ENCODE assay signal across 16 cellular contexts in the genomic region with DNA sequence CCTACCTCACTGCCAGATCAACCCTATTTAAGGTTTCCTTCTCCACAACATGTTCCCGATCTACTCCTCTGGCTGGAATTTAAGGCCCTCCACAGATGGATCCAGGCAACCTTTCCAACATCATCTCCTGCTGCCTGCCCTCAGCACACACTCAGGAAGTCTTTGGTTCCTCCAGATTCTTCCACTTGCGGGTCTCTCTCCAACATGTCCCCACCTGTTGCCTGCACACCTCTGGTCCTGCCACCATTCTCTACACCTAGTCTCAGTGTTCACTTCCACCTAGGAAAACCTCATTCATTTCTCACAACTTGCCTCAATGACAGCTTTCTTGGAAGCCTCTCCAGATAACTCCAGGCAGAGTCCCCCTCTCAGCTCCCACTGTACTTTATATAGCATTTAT.
DNase-seq lines count a peak whose midpoint lies in the region; ATAC-seq, FAIRE-seq and TF ChIP-seq lines count a peak whose summit lies in the region.
"Had no signal": no experiment of that assay in that cellular context is flagged by ENCODE, and none has a peak within 500 bp of the region (broad histone marks: within the 10 kb centered on the region; RNA-seq: fewer than 3 reads in every experiment).

No MANE protein-coding gene starts in this region.

- intact Hi-C loops in activated T-helper 1 cell treated with anti-CD3 and anti-CD28 coated beads, Interleukin-12 subunit alpha, Interleukin-12 subunit beta, Interleukin-2, Interleukin-4 antibody, amounts not matched to agents 30 ng/mL and 10 ng/mL and 1 ng/mL, durations not matched to agents 14 hours and 24 hours and 36 hours (cut with micrococcal nuclease) = no loop called here

- peak overlapping the region in 1 of 3 experiments; percentile 41; a peak in 2 of 7 replicates for H3K27ac Mint-ChIP-seq in H9
- no peak overlapping the region for H3K27ac Mint-ChIP-seq in activated T-helper 1 cell treated with anti-CD3 and anti-CD28 coated beads, Interleukin-12 subunit alpha, Interleukin-12 subunit beta, Interleukin-2, Interleukin-4 antibody, amounts not matched to agents 30 ng/mL and 10 ng/mL and 1 ng/mL, durations not matched to agents 14 hours and 24 hours and 36 hours
- H3K27ac Mint-ChIP-seq: IgD-negative memory B cell had no signal

- H2AFZ ChIP-seq in H9 (ENCODE audit: low read length) (no peak overlapping the region), H1 (ENCODE audit: low read length) (no peak overlapping the region), smooth muscle cell (ENCODE audit: low read depth) (no peak overlapping the region)

- DNase-seq in H9 = no peak
- DNase-seq in H1 (ENCODE audit: low read depth in 1 of 2, low spot score in 2 of 2) = no peak
- DNase-seq in islet precursor cell = peak; percentile 22
- no peak for DNase-seq in smooth muscle cell (lab: John Stamatoyannopoulos, UW; ENCODE audit: unreplicated experiment)
- DNase-seq in activated T-helper 1 cell treated with anti-CD3 and anti-CD28 coated beads, Interleukin-12 subunit alpha, Interleukin-12 subunit beta, Interleukin-2, Interleukin-4 antibody, amounts not matched to agents 30 ng/mL and 10 ng/mL and 1 ng/mL, durations not matched to agents 14 hours and 24 hours and 36 hours (ENCODE audit: low spot score) = no peak
- DNase-seq: Caco-2; CD8-positive, alpha-beta memory T cell; DMS53; GF-D8 had no signal

- H3K23ac ChIP-seq in H9 (ENCODE audit: insufficient read length, low read depth, low read length) (no peak overlapping the region), H1 (ENCODE audit: insufficient read length) (no peak overlapping the region)

- H4K5ac ChIP-seq in H9 (ENCODE audit: insufficient read length, low read depth, low read length) (no peak overlapping the region), H1 (ENCODE audit: insufficient read length, low read depth, low read length) (peak overlapping the region; percentile 19)

- no peak for ATAC-seq in HG02642 (IDR thresholded peaks at IDR 0.05; ENCODE audit: poor library complexity, unreplicated experiment)
- ATAC-seq: A549, HCT116 had no signal

- no peak overlapping the region for H3K56ac ChIP-seq in H9 (ENCODE audit: insufficient read length, low read depth, low read length)
- H3K56ac ChIP-seq in H1 (replicated peaks; ENCODE audit: insufficient read length, low read depth, low read length) = no peak overlapping the region

- WGBS in H9 (ENCODE audit: extremely low coverage, insufficient read length, low lambda C conversion rate) = no CpG with 5 or more reads among the region's 2 CpGs
- 81% methylated on average over 2 of the region's 2 CpGs; no CpG with 5 or more reads in 1 of the 2 experiments for WGBS in H1 (ENCODE audit: extremely low coverage in 1 of 2, insufficient coverage in 1 of 2, insufficient read length in 1 of 2, insufficient replicate concordance in 2 of 2, low coverage in 1 of 2, low lambda C conversion rate in 2 of 2, missing lambda C conversion rate in 1 of 2), 2 experiments
- WGBS in smooth muscle cell (ENCODE audit: low lambda C conversion rate) = 84% methylated on average over 2 of the region's 2 CpGs

- H3F3A ChIP-seq in smooth muscle cell (ENCODE audit: low read depth) = no peaks in the 10 kb centered on the region

- no peaks in the 10 kb centered on the region for H3K23me2 ChIP-seq in H9 (ENCODE audit: insufficient read length, low read depth, low read length, poor library complexity, severe bottlenecking)
- no peaks in the 10 kb centered on the region for H3K23me2 ChIP-seq in H1 (ENCODE audit: low read depth, low read length)

- no peak overlapping the region for H3K4me3 ChIP-seq in HUES6 (ENCODE audit: low read depth, low read length)
- H3K4me3 ChIP-seq in H1 (ENCODE audit: extremely low read depth in 1 of 4, insufficient read depth in 2 of 4, low read depth in 3 of 4, low read length in 4 of 4) = no peak overlapping the region
- H3K4me3 ChIP-seq in smooth muscle cell = no peak overlapping the region
- H3K4me3 ChIP-seq: A549, BLaER1 had no signal

- no peak overlapping the region for H3K4me3 Mint-ChIP-seq in H9
- no peak overlapping the region for H3K4me3 Mint-ChIP-seq in activated T-helper 1 cell treated with anti-CD3 and anti-CD28 coated beads, Interleukin-12 subunit alpha, Interleukin-12 subunit beta, Interleukin-2, Interleukin-4 antibody, amounts not matched to agents 30 ng/mL and 10 ng/mL and 1 ng/mL, durations not matched to agents 14 hours and 24 hours and 36 hours
- H3K4me3 Mint-ChIP-seq: CD8-positive, alpha-beta memory T cell; IgD-negative memory B cell had no signal

- H2AK5ac ChIP-seq in H9 (ENCODE audit: insufficient read length, low read length) (no peak overlapping the region), H1 (ENCODE audit: low read depth, low read length) (no peak overlapping the region; the same call in 1 of the 2 replicates)

- no peaks in the 10 kb centered on the region for H3K36me3 ChIP-seq in HUES6 (ENCODE audit: control insufficient read depth, insufficient read depth, low read length)
- H3K36me3 ChIP-seq in H1 (ENCODE audit: control insufficient read depth in 2 of 4, insufficient read depth in 4 of 4, low read length in 3 of 4) = no peaks in the 10 kb centered on the region
- H3K36me3 ChIP-seq in smooth muscle cell (ENCODE audit: low read depth) = no peaks in the 10 kb centered on the region
- H3K36me3 ChIP-seq: BLaER1 had no signal

- CTCF ChIA-PET in H1 (lab: Charles Lee; ENCODE audit: partially characterized antibody) = interaction anchor here (1.1 kb wide), 1 partner anchor 79 kb away, joined by 3 read pairs; no protein-coding TSS in a partner anchor

- no peak overlapping the region for H2BK15ac ChIP-seq in H9 (ENCODE audit: low read depth, low read length)
- H2BK15ac ChIP-seq in H1 (ENCODE audit: low read length) = no peak overlapping the region

- H4K91ac ChIP-seq in H9 (ENCODE audit: insufficient read length, low read depth, low read length) (no peak overlapping the region), H1 (replicated peaks; ENCODE audit: insufficient read length, low read length) (peak overlapping the region; percentile 73)

- H3K18ac ChIP-seq in H9 (ENCODE audit: insufficient read length, low read depth, low read length) (no peak overlapping the region), H1 (ENCODE audit: extremely low read depth, low read length) (peak overlapping the region; percentile 78)

- H4K20me1 ChIP-seq in H9 (ENCODE audit: control insufficient read depth, insufficient read depth, insufficient read length) = no peaks in the 10 kb centered on the region
- H4K20me1 ChIP-seq in H1 (replicated peaks in 1 of 2; ENCODE audit: control insufficient read depth in 1 of 2, insufficient read depth in 2 of 2, low read length in 2 of 2) = no peaks in the 10 kb centered on the region
- no peaks in the 10 kb centered on the region for H4K20me1 ChIP-seq in smooth muscle cell (ENCODE audit: low read depth)
- H4K20me1 ChIP-seq: BLaER1 had no signal

- peaks cover 72% of the 10 kb centered on the region in 2 experiments for H3K9me3 Mint-ChIP-seq in H9
- no peaks in the 10 kb centered on the region for H3K9me3 Mint-ChIP-seq in activated T-helper 1 cell treated with anti-CD3 and anti-CD28 coated beads, Interleukin-12 subunit alpha, Interleukin-12 subunit beta, Interleukin-2, Interleukin-4 antibody, amounts not matched to agents 30 ng/mL and 10 ng/mL and 1 ng/mL, durations not matched to agents 14 hours and 24 hours and 36 hours
- H3K9me3 Mint-ChIP-seq: CD8-positive, alpha-beta memory T cell had no signal

- FAIRE-seq in H1 (lab: Jason Lieb, UNC) = no peak
- FAIRE-seq: GM19239 had no signal

- peaks cover 6 to 11% (median 7%) of the 10 kb centered on the region in 3 experiments; a peak in 6 of 7 replicates for H3K36me3 Mint-ChIP-seq in H9 (ENCODE audit: insufficient read depth in 1 of 3, low read depth in 3 of 3)
- no peaks in the 10 kb centered on the region for H3K36me3 Mint-ChIP-seq in activated T-helper 1 cell treated with anti-CD3 and anti-CD28 coated beads, Interleukin-12 subunit alpha, Interleukin-12 subunit beta, Interleukin-2, Interleukin-4 antibody, amounts not matched to agents 30 ng/mL and 10 ng/mL and 1 ng/mL, durations not matched to agents 14 hours and 24 hours and 36 hours (ENCODE audit: low read depth)
- H3K36me3 Mint-ChIP-seq: CD8-positive, alpha-beta memory T cell; IgD-negative memory B cell had no signal

- H3K9ac ChIP-seq in H9 (ENCODE audit: extremely low read depth, insufficient read length, low read length) = no peak overlapping the region
- H3K9ac ChIP-seq in HUES6 (ENCODE audit: low read length) = no peak overlapping the region
- H3K9ac ChIP-seq in H1 (replicated peaks in 1 of 4; ENCODE audit: extremely low read depth in 1 of 4, low read depth in 3 of 4, low read length in 3 of 4) = no peak overlapping the region
- no peak overlapping the region for H3K9ac ChIP-seq in smooth muscle cell (ENCODE audit: low read depth)
- H3K9ac ChIP-seq: BLaER1 had no signal

- TF ChIP-seq CTCF in H9 (conservative IDR thresholded peaks at IDR 0.05) = no peak
- no peak for TF ChIP-seq CTCF in H1 (IDR thresholded peaks at IDR 0.05; ENCODE audit: control extremely low read depth in 1 of 3, insufficient read depth in 1 of 3, low read depth in 1 of 3, low read length in 3 of 3)
- no peak for TF ChIP-seq CTCF in smooth muscle cell (IDR thresholded peaks at IDR 0.05; ENCODE audit: borderline replicate concordance, insufficient read depth, poor library complexity, severe bottlenecking)

- H2BK20ac ChIP-seq in H9 (ENCODE audit: low read depth, low read length, poor library complexity, severe bottlenecking) = no peak overlapping the region
- 0 out of 2 replicates have a peak overlapping the region, but pooled peaks have one; percentile 48 for H2BK20ac ChIP-seq in H1 (ENCODE audit: low read length)

- H2BK5ac ChIP-seq in H9 (ENCODE audit: insufficient read length, low read length) (no peak overlapping the region), H1 (ENCODE audit: low read depth, low read length) (peak overlapping the region; percentile 66; the same call in 1 of the 2 replicates)

- H3K4me1 Mint-ChIP-seq in H9 = peaks cover 45 to 55% of the 10 kb centered on the region in 2 experiments
- H3K4me1 Mint-ChIP-seq in activated T-helper 1 cell treated with anti-CD3 and anti-CD28 coated beads, Interleukin-12 subunit alpha, Interleukin-12 subunit beta, Interleukin-2, Interleukin-4 antibody, amounts not matched to agents 30 ng/mL and 10 ng/mL and 1 ng/mL, durations not matched to agents 14 hours and 24 hours and 36 hours (ENCODE audit: low read depth) = no peaks in the 10 kb centered on the region
- H3K4me1 Mint-ChIP-seq: IgD-negative memory B cell had no signal

- H3K14ac ChIP-seq in H9 (ENCODE audit: insufficient read depth, low read length) (no peak overlapping the region), H1 (ENCODE audit: insufficient read length) (no peak overlapping the region)

- TF ChIP-seq EP300 in H1 (IDR thresholded peaks at IDR 0.05; ENCODE audit: borderline replicate concordance in 1 of 2, low read depth in 2 of 2, low read length in 2 of 2) = no peak

- H3K27me3 ChIP-seq in H9 (ENCODE audit: insufficient read depth, low read length) (no peaks in the 10 kb centered on the region), HUES6 (ENCODE audit: control insufficient read depth, insufficient read depth, low read length) (no peaks in the 10 kb centered on the region), H1 (replicated peaks in 1 of 4; ENCODE audit: control insufficient read depth in 3 of 4, extremely low read depth in 1 of 4, insufficient read depth in 3 of 4, low read length in 3 of 4) (no peaks in the 10 kb centered on the region), smooth muscle cell (ENCODE audit: low read depth) (no peaks in the 10 kb centered on the region)

- H3K4me2 ChIP-seq in H9 (ENCODE audit: insufficient read depth, insufficient read length, low read length) = no peak overlapping the region
- no peak overlapping the region; a peak in 1 of 4 replicates for H3K4me2 ChIP-seq in H1 (ENCODE audit: insufficient read depth in 1 of 2, low read depth in 2 of 2, low read length in 2 of 2)
- H3K4me2 ChIP-seq in smooth muscle cell = no peak overlapping the region
- H3K4me2 ChIP-seq: A549, BLaER1 had no signal

- H3K79me2 ChIP-seq in H9 (ENCODE audit: insufficient read depth, low read length) = no peaks in the 10 kb centered on the region
- no peaks in the 10 kb centered on the region for H3K79me2 ChIP-seq in H1 (ENCODE audit: control insufficient read depth in 1 of 2, insufficient read depth in 2 of 2, low read length in 2 of 2)
- no peaks in the 10 kb centered on the region for H3K79me2 ChIP-seq in smooth muscle cell (ENCODE audit: low read depth)

- no peak for TF ChIP-seq RAD21 in H1 (IDR thresholded peaks at IDR 0.05 in 1 of 2, conservative IDR thresholded peaks at IDR 0.05 in 1 of 2; ENCODE audit: low read depth in 2 of 2, low read length in 2 of 2)

- H4K8ac ChIP-seq in H9 (replicated peaks; ENCODE audit: insufficient read length, low read depth, low read length) (no peak overlapping the region), H1 (ENCODE audit: extremely low read depth, insufficient read depth, low read length) (no peak overlapping the region)

- H3T11ph ChIP-seq in H9 (ENCODE audit: low read length) = no peak overlapping the region

- H3K79me1 ChIP-seq in H9 (ENCODE audit: insufficient read depth, low read depth, low read length, poor library complexity, severe bottlenecking) (no peaks in the 10 kb centered on the region), H1 (ENCODE audit: low read depth, low read length) (no peaks in the 10 kb centered on the region)

- peak overlapping the region; percentile 90 for H3K27ac ChIP-seq in H9 (ENCODE audit: insufficient read length, low read depth, low read length)
- H3K27ac ChIP-seq in HUES6 (ENCODE audit: low read depth, low read length) = peak overlapping the region; percentile 71; the same call in 1 of the 2 replicates
- no peak overlapping the region for H3K27ac ChIP-seq in H1 (ENCODE audit: low read depth, low read length)
- no peak overlapping the region for H3K27ac ChIP-seq in smooth muscle cell (ENCODE audit: low read depth)
- H3K27ac ChIP-seq: A549, BLaER1 had no signal

- H3K27me3 Mint-ChIP-seq in H9 (ENCODE audit: low read depth) = peaks cover 2% of the 10 kb centered on the region; the same call in 1 of the 2 replicates
- H3K27me3 Mint-ChIP-seq in activated T-helper 1 cell treated with anti-CD3 and anti-CD28 coated beads, Interleukin-12 subunit alpha, Interleukin-12 subunit beta, Interleukin-2, Interleukin-4 antibody, amounts not matched to agents 30 ng/mL and 10 ng/mL and 1 ng/mL, durations not matched to agents 14 hours and 24 hours and 36 hours (ENCODE audit: insufficient read depth) = peaks cover 27% of the 10 kb centered on the region

- H3K4me1 ChIP-seq in H9 (ENCODE audit: insufficient read depth, low read length) (peaks cover 9% of the 10 kb centered on the region; the same call in 1 of the 2 replicates), HUES6 (ENCODE audit: control insufficient read depth, insufficient read depth, low read length) (peaks cover 48% of the 10 kb centered on the region), H1 (replicated peaks in 1 of 4; ENCODE audit: control insufficient read depth in 3 of 4, insufficient read depth in 4 of 4, low read length in 3 of 4) (peaks cover 2 to 19% (median 15%) of the 10 kb centered on the region in 4 experiments), smooth muscle cell (ENCODE audit: low read depth) (no peaks in the 10 kb centered on the region)
- H3K4me1 ChIP-seq: A549, BLaER1, Caco-2 had no signal

- no peak for TF ChIP-seq POLR2A in H1 (IDR thresholded peaks at IDR 0.05; ENCODE audit: control extremely low read depth in 1 of 2, low read depth in 2 of 2, low read length in 2 of 2)

- H3K9me3 ChIP-seq in H9 (ENCODE audit: control insufficient read depth, low read depth, low read length) = peaks cover 43% of the 10 kb centered on the region
- H3K9me3 ChIP-seq in HUES6 (ENCODE audit: control insufficient read depth, insufficient read depth, low read depth, low read length) = no peaks in the 10 kb centered on the region; the same call in 1 of the 2 replicates
- no peaks in the 10 kb centered on the region for H3K9me3 ChIP-seq in H1 (ENCODE audit: insufficient read depth in 2 of 2, low read depth in 1 of 2, low read length in 1 of 2)
- H3K9me3 ChIP-seq in smooth muscle cell (replicated peaks; ENCODE audit: low read depth) = peaks cover 5% of the 10 kb centered on the region
- H3K9me3 ChIP-seq: A549, Caco-2 had no signal

- POLR2A ChIA-PET in H1 (lab: Charles Lee; ENCODE audit: partially characterized antibody) = no interaction called here

- H2BK120ac ChIP-seq in H9 (ENCODE audit: low read depth, low read length, poor library complexity, severe bottlenecking) (no peak overlapping the region), H1 (replicated peaks; ENCODE audit: low read depth, low read length) (peak overlapping the region; percentile 67)

- H2BK12ac ChIP-seq in H9 (ENCODE audit: insufficient read length, low read depth, low read length) (no peak overlapping the region), H1 (ENCODE audit: low read depth, low read length) (peak overlapping the region; percentile 80; the same call in 1 of the 2 replicates)

- H3K4ac ChIP-seq in H9 (ENCODE audit: low read depth, low read length) = no peak overlapping the region
- peak overlapping the region; percentile 7 for H3K4ac ChIP-seq in H1 (replicated peaks; ENCODE audit: insufficient read length, low read depth, low read length)

Comparison
In these comparisons a context has a peak if more than half of its experiments do, and no peak if none do; other contexts are left out.
1. H3K27ac ChIP-seq: peak in H9 (single experiment) and HUES6 (single experiment); none in H1 (single experiment) and smooth muscle cell (single experiment).